20 cellular contexts compared by ENCODE assay signal in genomic region chr3:46354478-46354877, GRCh38. TPM values are rescaled to one million over a fixed set of nuclear protein-coding genes. Genes with fewer than 3 reads are reported as not detected.
DNase-seq lines count a peak whose midpoint lies in the region; ATAC-seq and TF ChIP-seq lines count a peak whose summit lies in the region.
"Had no signal": no experiment of that assay in that cellular context is flagged by ENCODE, and none has a peak within 500 bp of the region (broad histone marks: within the 10 kb centered on the region; RNA-seq: fewer than 3 reads in every experiment).

No MANE protein-coding gene starts in this region.

- H3K36me3 Mint-ChIP-seq in activated CD4-positive, alpha-beta T cell treated with anti-CD3 and anti-CD28 coated beads for 36 hours (ENCODE audit: low read depth) = no peaks in the 10 kb centered on the region
- H3K36me3 Mint-ChIP-seq in activated naive CD8-positive, alpha-beta T cell treated with anti-CD3 and anti-CD28 coated beads, Interleukin-2, amount 50 U/mL, for 24 hours (ENCODE audit: low read depth) = no peaks in the 10 kb centered on the region
- H3K36me3 Mint-ChIP-seq in stimulated activated effector memory CD8-positive, alpha-beta T cell treated with anti-CD3 and anti-CD28 coated beads, Interleukin-12 subunit alpha, Interleukin-12 subunit beta, amount 100 ng/mL, for 72 hours = peaks cover 2% of the 10 kb centered on the region
- H3K36me3 Mint-ChIP-seq: activated naive CD4-positive, alpha-beta T cell treated with anti-CD3 and anti-CD28 coated beads, Interleukin-2, amount 50 U/mL, for 72 hours; mesothelial cell of epicardium; WTC11 had no signal

- H3K27me3 ChIP-seq in MM.1S (replicated peaks; ENCODE audit: insufficient read depth, low read length) = no peaks in the 10 kb centered on the region
- H3K27me3 ChIP-seq: breast epithelium, thyroid gland had no signal

- intact Hi-C loops in activated CD4-positive, alpha-beta T cell treated with anti-CD3 and anti-CD28 coated beads for 36 hours (cut with DNase I, micrococcal nuclease) = loop anchor here in 1 of 2 experiments (2.0 kb wide), 1 partner anchor 16 kb away; the partner anchor contains the start of gene CCR5

- TF ChIP-seq CTCF in MM.1S (IDR thresholded peaks at IDR 0.05; ENCODE audit: low read length) = no peak

- H3K9me3 ChIP-seq in MM.1S (replicated peaks; ENCODE audit: insufficient read depth, low read length) = no peaks in the 10 kb centered on the region
- H3K9me3 ChIP-seq: breast epithelium, gastrocnemius medialis, HAP-1, thyroid gland had no signal

- H3K27ac ChIP-seq in MM.1S (ENCODE audit: low read length) = peak overlapping the region; percentile 56; the same call in 1 of the 2 replicates
- H3K27ac ChIP-seq: breast epithelium, gastrocnemius medialis, thyroid gland had no signal

- no peak overlapping the region for H3K4me3 Mint-ChIP-seq in activated CD4-positive, alpha-beta T cell treated with anti-CD3 and anti-CD28 coated beads for 36 hours
- H3K4me3 Mint-ChIP-seq in activated naive CD8-positive, alpha-beta T cell treated with anti-CD3 and anti-CD28 coated beads, Interleukin-2, amount 50 U/mL, for 24 hours = no peak overlapping the region
- H3K4me3 Mint-ChIP-seq in stimulated activated effector memory CD8-positive, alpha-beta T cell treated with anti-CD3 and anti-CD28 coated beads, Interleukin-12 subunit alpha, Interleukin-12 subunit beta, amount 100 ng/mL, for 72 hours = peak overlapping the region; percentile 55
- H3K4me3 Mint-ChIP-seq: mesothelial cell of epicardium, WTC11 had no signal

- H3K9me2 ChIP-seq in MM.1S (replicated peaks; ENCODE audit: insufficient read depth, low read length) = no peaks in the 10 kb centered on the region

- no peak for DNase-seq in activated CD4-positive, alpha-beta T cell treated with anti-CD3 and anti-CD28 coated beads for 36 hours
- no peak for DNase-seq in activated CD4-positive, alpha-beta T cell treated with anti-CD3 and anti-CD28 coated beads, Interleukin-2, amount 50 U/mL, for 1 hour
- DNase-seq in MM.1S = no peak
- no peak for DNase-seq in activated naive CD8-positive, alpha-beta T cell treated with anti-CD3 and anti-CD28 coated beads, Interleukin-2, amount 50 U/mL, for 24 hours
- DNase-seq in stimulated activated effector memory CD8-positive, alpha-beta T cell treated with anti-CD3 and anti-CD28 coated beads, Interleukin-12 subunit alpha, Interleukin-12 subunit beta, amount 100 ng/mL, for 72 hours (ENCODE audit: low spot score in 2 of 2) = no peak
- DNase-seq: gastrocnemius medialis, IMR-90, NCI-H2029 treated with DMSO at 0.1 percent for 48 hours, NCI-H446 treated with DMSO at 0.1 percent for 48 hours, RPMI8226, thyroid gland had no signal

- no peak overlapping the region for H2AFZ ChIP-seq in MM.1S (ENCODE audit: low read length)

- H4K20me1 ChIP-seq in MM.1S (ENCODE audit: insufficient read depth, low read length) = no peaks in the 10 kb centered on the region

- CTCF ChIA-PET in activated CD4-positive, alpha-beta T cell treated with anti-CD3 and anti-CD28 coated beads for 36 hours (lab: Charles Lee) = interaction anchor here (0.7 to 3.4 kb wide), 7 partner anchors 10 to 134 kb away, joined by 3 to 19 read pairs (median 3); partner anchors contain the start of gene CCR5

- peaks cover 45% of the 10 kb centered on the region for H3K4me1 Mint-ChIP-seq in activated CD4-positive, alpha-beta T cell treated with anti-CD3 and anti-CD28 coated beads for 36 hours
- H3K4me1 Mint-ChIP-seq in activated naive CD8-positive, alpha-beta T cell treated with anti-CD3 and anti-CD28 coated beads, Interleukin-2, amount 50 U/mL, for 24 hours = peaks cover 58% of the 10 kb centered on the region
- peaks cover 95% of the 10 kb centered on the region for H3K4me1 Mint-ChIP-seq in stimulated activated effector memory CD8-positive, alpha-beta T cell treated with anti-CD3 and anti-CD28 coated beads, Interleukin-12 subunit alpha, Interleukin-12 subunit beta, amount 100 ng/mL, for 72 hours
- H3K4me1 Mint-ChIP-seq: mesothelial cell of epicardium had no signal

- peak overlapping the region; percentile 46 for H3K4me3 ChIP-seq in MM.1S (ENCODE audit: low read length)
- H3K4me3 ChIP-seq: gastrocnemius medialis, HAP-1, thyroid gland had no signal

- H3K4me2 ChIP-seq in MM.1S (ENCODE audit: low read depth, low read length) = peak overlapping the region; percentile 71

- no peaks in the 10 kb centered on the region for H3K36me3 ChIP-seq in MM.1S (replicated peaks; ENCODE audit: insufficient read depth, low read length)
- H3K36me3 ChIP-seq: breast epithelium, gastrocnemius medialis, HAP-1, thyroid gland had no signal

- peaks cover 51% of the 10 kb centered on the region for H3K27me3 Mint-ChIP-seq in activated CD4-positive, alpha-beta T cell treated with anti-CD3 and anti-CD28 coated beads for 36 hours
- H3K27me3 Mint-ChIP-seq in activated naive CD8-positive, alpha-beta T cell treated with anti-CD3 and anti-CD28 coated beads, Interleukin-2, amount 50 U/mL, for 24 hours = peaks cover 29% of the 10 kb centered on the region

- H3K9ac ChIP-seq in MM.1S (ENCODE audit: low read length) = peak overlapping the region; percentile 59

- H3K79me2 ChIP-seq in MM.1S (ENCODE audit: low read length) = peaks cover 17% of the 10 kb centered on the region; the same call in 1 of the 2 replicates

- no peaks in the 10 kb centered on the region for H3K9me3 Mint-ChIP-seq in activated CD4-positive, alpha-beta T cell treated with anti-CD3 and anti-CD28 coated beads for 36 hours (ENCODE audit: low read depth)
- H3K9me3 Mint-ChIP-seq in activated naive CD8-positive, alpha-beta T cell treated with anti-CD3 and anti-CD28 coated beads, Interleukin-2, amount 50 U/mL, for 24 hours = no peaks in the 10 kb centered on the region
- no peaks in the 10 kb centered on the region for H3K9me3 Mint-ChIP-seq in stimulated activated effector memory CD8-positive, alpha-beta T cell treated with anti-CD3 and anti-CD28 coated beads, Interleukin-12 subunit alpha, Interleukin-12 subunit beta, amount 100 ng/mL, for 72 hours
- H3K9me3 Mint-ChIP-seq: activated naive CD4-positive, alpha-beta T cell treated with anti-CD3 and anti-CD28 coated beads, Interleukin-2, amount 50 U/mL, for 72 hours; mesothelial cell of epicardium had no signal

- no peak overlapping the region for H3K27ac Mint-ChIP-seq in activated CD4-positive, alpha-beta T cell treated with anti-CD3 and anti-CD28 coated beads for 36 hours
- H3K27ac Mint-ChIP-seq in activated naive CD8-positive, alpha-beta T cell treated with anti-CD3 and anti-CD28 coated beads, Interleukin-2, amount 50 U/mL, for 24 hours = peak overlapping the region; percentile 82
- peak overlapping the region; percentile 92 for H3K27ac Mint-ChIP-seq in stimulated activated effector memory CD8-positive, alpha-beta T cell treated with anti-CD3 and anti-CD28 coated beads, Interleukin-12 subunit alpha, Interleukin-12 subunit beta, amount 100 ng/mL, for 72 hours
- H3K27ac Mint-ChIP-seq: activated naive CD4-positive, alpha-beta T cell treated with anti-CD3 and anti-CD28 coated beads, Interleukin-2, amount 50 U/mL, for 72 hours; mesothelial cell of epicardium; WTC11 had no signal

- POLR2A ChIA-PET in activated CD4-positive, alpha-beta T cell treated with anti-CD3 and anti-CD28 coated beads for 36 hours (lab: Charles Lee) = interaction anchor here (1.0 kb wide), 1 partner anchor 15 kb away, joined by 4 read pairs; no protein-coding TSS in a partner anchor

- peak; percentile 40 for ATAC-seq in activated CD4-positive, alpha-beta T cell treated with anti-CD3 and anti-CD28 coated beads for 36 hours
- peak; percentile 9 for ATAC-seq in activated naive CD8-positive, alpha-beta T cell treated with anti-CD3 and anti-CD28 coated beads, Interleukin-2, amount 50 U/mL, for 24 hours
- peak; percentile 62 for ATAC-seq in stimulated activated effector memory CD8-positive, alpha-beta T cell treated with anti-CD3 and anti-CD28 coated beads, Interleukin-12 subunit alpha, Interleukin-12 subunit beta, amount 100 ng/mL, for 72 hours
- ATAC-seq in HG03521 (IDR thresholded peaks at IDR 0.05; ENCODE audit: unreplicated experiment) = no peak
- no peak for ATAC-seq in HG02885 (IDR thresholded peaks at IDR 0.05; ENCODE audit: poor library complexity, unreplicated experiment)
- ATAC-seq in GM19397 (IDR thresholded peaks at IDR 0.05; ENCODE audit: unreplicated experiment) = no peak
- ATAC-seq: gastrocnemius medialis, WTC11 had no signal

- H3K4me1 ChIP-seq in MM.1S (ENCODE audit: low read length) = peaks cover 65% of the 10 kb centered on the region
- H3K4me1 ChIP-seq: breast epithelium, gastrocnemius medialis, HAP-1 had no signal

- H3F3A ChIP-seq in MM.1S (ENCODE audit: insufficient read depth, low read length) = peaks cover 30% of the 10 kb centered on the region

RNA-seq across cellular contexts. Expression of gene CCR2, which starts 0.6 kb away (rescaled TPM):
- under 1 TPM in 1 of 2 experiments, not detected in 1; 0.09 TPM for total RNA-seq in activated CD4-positive, alpha-beta T cell treated with anti-CD3 and anti-CD28 coated beads for 36 hours
- total RNA-seq: dermis microvascular lymphatic vessel endothelial cell, IMR-90, mesothelial cell of epicardium, WTC11 had no signal

RNA-seq across cellular contexts. Expression of gene CCR5, which starts 16.3 kb away (rescaled TPM):
- under 1 TPM; 0.14 to 0.25 TPM for total RNA-seq in activated CD4-positive, alpha-beta T cell treated with anti-CD3 and anti-CD28 coated beads for 36 hours
- total RNA-seq: dermis microvascular lymphatic vessel endothelial cell, IMR-90, mesothelial cell of epicardium, WTC11 had no signal

RNA-seq across cellular contexts. Expression of gene CCRL2, which starts 52.6 kb away (rescaled TPM):
- total RNA-seq in activated CD4-positive, alpha-beta T cell treated with anti-CD3 and anti-CD28 coated beads for 36 hours = 1 to 10 TPM; 1.0 to 1.3 TPM
- total RNA-seq: mesothelial cell of epicardium, WTC11 had no signal

Comparison
In these comparisons a context has a peak if more than half of its experiments do, and no peak if none do; other contexts are left out.
1. ATAC-seq: peak in activated CD4-positive, alpha-beta T cell treated with anti-CD3 and anti-CD28 coated beads for 36 hours (single experiment), activated naive CD8-positive, alpha-beta T cell treated with anti-CD3 and anti-CD28 coated beads, Interleukin-2, amount 50 U/mL, for 24 hours (single experiment) and stimulated activated effector memory CD8-positive, alpha-beta T cell treated with anti-CD3 and anti-CD28 coated beads, Interleukin-12 subunit alpha, Interleukin-12 subunit beta, amount 100 ng/mL, for 72 hours (single experiment); none in HG03521 (single experiment), HG02885 (single experiment) and GM19397 (single experiment).